8 cellular contexts compared by ENCODE assay signal in genomic region chr16:68902376-68903345, GRCh38. TPM values are rescaled to one million over a fixed set of nuclear protein-coding genes. Genes with fewer than 3 reads are reported as not detected.
DNase-seq lines count a peak whose midpoint lies in the region; ATAC-seq and TF ChIP-seq lines count a peak whose summit lies in the region.

No MANE protein-coding gene starts in this region.

- H3K4me3 ChIP-seq in choroid plexus epithelial cell (ENCODE audit: low read depth, low read length) (no peak overlapping the region), right lobe of liver (no peak overlapping the region)

- TF ChIP-seq CTCF in choroid plexus epithelial cell (conservative IDR thresholded peaks at IDR 0.05; ENCODE audit: low read depth, low read length) = peak; percentile 88
- peak; percentile 69 to 82 (median 79) for TF ChIP-seq CTCF in right lobe of liver (IDR thresholded peaks at IDR 0.05)

- peak overlapping the region in 1 of 3 donors; percentile 76 for H3K27ac ChIP-seq in right lobe of liver

- TF ChIP-seq RAD21 in Ishikawa (IDR thresholded peaks at IDR 0.05; ENCODE audit: low read depth) = peak; percentile 76

- H3K9me3 ChIP-seq in right lobe of liver = no peaks in the 10 kb centered on the region

- H3K36me3 ChIP-seq in right lobe of liver = no peaks in the 10 kb centered on the region

- 24% methylated on average over 6 of the region's 6 CpGs for WGBS in right lobe of liver (ENCODE audit: insufficient coverage, low coverage, low lambda C conversion rate, missing lambda C conversion rate)

- ATAC-seq in right lobe of liver (peak; percentile 72 to 77 (median 76)), HG03457 (IDR thresholded peaks at IDR 0.05; ENCODE audit: unreplicated experiment) (no peak), HG02870 (IDR thresholded peaks at IDR 0.05; ENCODE audit: unreplicated experiment) (no peak), GM21367 (IDR thresholded peaks at IDR 0.05; ENCODE audit: unreplicated experiment) (no peak)

- no peaks in the 10 kb centered on the region for H3K27me3 ChIP-seq in right lobe of liver

- no peak for TF ChIP-seq POLR2A in right lobe of liver (IDR thresholded peaks at IDR 0.05)

- peaks cover 0 to 43% (median 17%) of the 10 kb centered on the region in 4 donors for H3K4me1 ChIP-seq in right lobe of liver

- intact Hi-C loops in right lobe of liver (cut with DNase I) = loop anchor here (5.0 to 10.0 kb wide), 2 partner anchors 202 to 220 kb away; partner anchors contain the start of gene HAS3 (in 1 of the 2)

- TF ChIP-seq EP300 in Ishikawa (IDR thresholded peaks at IDR 0.05; ENCODE audit: borderline replicate concordance) = no peak

- peak; percentile 82 for DNase-seq in DMS53 (lab: John Stamatoyannopoulos, UW)
- peak; percentile 26 to 27 for DNase-seq in NOMO-1 (lab: John Stamatoyannopoulos, UW; ENCODE audit: unreplicated experiment in 2 of 2)
- DNase-seq in choroid plexus epithelial cell (ENCODE audit: low read depth) = peak; percentile 80
- peak in 1 of 3 donors; percentile 57 for DNase-seq in right lobe of liver

TF ChIP-seq in Ishikawa, 13 proteins besides CTCF, POLR2A, EP300 and RAD21:
- TF ChIP-seq FOXM1 (IDR thresholded peaks at IDR 0.05; ENCODE audit: borderline replicate concordance, low read depth) (no peak), TAF1 (IDR thresholded peaks at IDR 0.05; ENCODE audit: low read depth) (no peak), CREB1 (IDR thresholded peaks at IDR 0.05; ENCODE audit: low read depth) (no peak), TCF12 (IDR thresholded peaks at IDR 0.05; ENCODE audit: low read depth) (no peak), TEAD4 (IDR thresholded peaks at IDR 0.05) (no peak), YY1 (IDR thresholded peaks at IDR 0.05; ENCODE audit: low read depth) (no peak), MAX (IDR thresholded peaks at IDR 0.05) (no peak), NFIC (IDR thresholded peaks at IDR 0.05) (no peak), CEBPB (IDR thresholded peaks at IDR 0.05) (no peak)

RNA-seq across cellular contexts. Expression of gene TANGO6, which starts 59.3 kb away (rescaled TPM):
- total RNA-seq in right lobe of liver = 10 to 100 TPM; 10.9 to 15.5 (median 14.2) TPM

Comparison
In these comparisons a context has a peak if more than half of its experiments do, and no peak if none do; other contexts are left out.
1. ATAC-seq: peak in right lobe of liver (4 of 4); none in HG03457 (single experiment), HG02870 (single experiment) and GM21367 (single experiment).